Comparison of ENCODE assay signal across 8 cellular contexts in the genomic region with DNA sequence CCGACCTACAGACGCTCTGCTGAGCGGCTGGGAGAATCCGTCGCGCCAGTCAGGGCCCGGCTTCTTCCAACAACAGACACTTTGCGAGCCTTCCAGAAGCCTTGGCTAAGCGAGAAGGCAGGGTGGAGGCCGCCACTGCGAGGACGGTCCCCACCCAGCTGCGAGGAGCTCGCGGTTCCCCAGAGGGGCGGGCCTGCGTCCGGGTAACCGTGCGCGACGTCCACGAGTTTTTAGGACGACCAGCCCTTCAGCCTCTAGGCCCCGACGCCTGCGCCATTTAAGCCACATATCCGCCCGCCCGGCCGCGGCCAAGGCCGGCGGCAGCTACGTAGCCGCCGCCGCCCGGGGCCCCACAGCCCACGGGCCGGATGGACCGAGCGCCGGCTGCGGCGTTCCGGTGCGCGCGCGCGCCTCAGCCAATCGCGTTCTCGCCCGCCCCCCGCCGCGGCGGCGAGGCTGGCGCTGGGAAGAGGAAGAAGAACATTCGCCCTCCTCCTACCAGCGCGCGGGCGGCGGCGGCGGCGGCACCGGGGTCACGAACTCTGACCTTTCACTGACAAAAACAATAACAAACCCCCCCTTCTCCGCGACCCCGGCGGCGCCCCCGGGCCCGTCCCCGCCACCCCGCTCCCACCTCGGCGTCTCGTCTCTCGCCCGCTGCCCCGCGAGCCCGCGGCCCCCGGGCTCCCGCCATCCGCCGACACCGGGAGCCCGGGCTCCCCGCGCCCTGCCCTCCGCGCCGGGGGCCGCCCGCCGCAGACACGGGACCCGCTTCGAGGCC. TPM values are rescaled to one million over a fixed set of nuclear protein-coding genes. Genes with fewer than 3 reads are reported as not detected.
A peak's percentile ranks its signal among the peaks of the same experiment; 100 is the strongest.
DNase-seq lines count a peak whose midpoint lies in the region; ATAC-seq and TF ChIP-seq lines count a peak whose summit lies in the region.

A gene (plus strand): TSS at position 479 of the 781 bp plus-strand sequence. CDS start 56,332 bp downstream, outside the sequence.

- peaks cover 78% of the 10 kb centered on the region for H3K79me2 ChIP-seq in ACC112 (ENCODE audit: control insufficient read depth, insufficient read depth, low read length, unreplicated experiment)

- H3K27me3 ChIP-seq in ACC112 (ENCODE audit: insufficient read depth, low read length): no peaks in the 10 kb centered on the region
- H3K27me3 ChIP-seq in kidney epithelial cell (ENCODE audit: control insufficient read depth, insufficient read depth, low read length): no peaks in the 10 kb centered on the region

- peak within 1 kb of the TSS; percentile 98 for H2AFZ ChIP-seq in ACC112 (ENCODE audit: low read length, unreplicated experiment)

- DNase-seq in NCI-H446 (lab: John Stamatoyannopoulos, UW) (peak; percentile 19 to 62), cerebellar cortex (ENCODE audit: low spot score) (peak; percentile 75), kidney epithelial cell (ENCODE audit: low read depth) (no peak)
- peak; percentile 87 for DNase-seq in activated CD4-positive, CD25-positive, alpha-beta regulatory T cell treated with anti-CD3 and anti-CD28 coated beads, Interleukin-2, amount 50 U/mL, for 72 hours
- DNase-seq in stimulated activated CD4-positive, alpha-beta T cell treated with anti-CD3 and anti-CD28 coated beads, Interleukin-15, amount 100 ng/mL, for 24 hours: peak; percentile 89

- H3K4me3 ChIP-seq in ACC112 (ENCODE audit: low read depth, low read length) (peak within 1 kb of the TSS; percentile 100), kidney epithelial cell (ENCODE audit: low read depth, low read length) (peak within 1 kb of the TSS; percentile 74)

- TF ChIP-seq CTCF in kidney epithelial cell (IDR thresholded peaks at IDR 0.05; ENCODE audit: insufficient read depth, low read length, poor library complexity, severe bottlenecking): no peak

- H3K27ac ChIP-seq in ACC112 (ENCODE audit: low read depth, low read length): peak within 1 kb of the TSS; percentile 97

- ATAC-seq in GM18873 (IDR thresholded peaks at IDR 0.05; ENCODE audit: low FRiP score, unreplicated experiment) (peak; percentile 24), HG03108 (IDR thresholded peaks at IDR 0.05; ENCODE audit: unreplicated experiment) (peak; percentile 41)

- peaks cover 18% of the 10 kb centered on the region for H3K4me1 ChIP-seq in ACC112 (ENCODE audit: control insufficient read depth, insufficient read depth, low read length, unreplicated experiment)

- H3K36me3 ChIP-seq in ACC112 (ENCODE audit: insufficient read depth, low read length) (peaks cover 24% of the 10 kb centered on the region), kidney epithelial cell (ENCODE audit: control insufficient read depth, insufficient read depth, low read length) (no peaks in the 10 kb centered on the region)

RNA-seq across cellular contexts. Expression of the gene that starts here (rescaled TPM):
- 30.7 and 33.6 TPM in 2 replicates for total RNA-seq in kidney epithelial cell
